Comparison of ENCODE assay signal across 23 cellular contexts in genomic region chr12:13606290-13606689, GRCh38.
A peak's percentile ranks its signal among the peaks of the same experiment; 100 is the strongest.
DNase-seq lines count a peak whose midpoint lies in the region; ATAC-seq and TF ChIP-seq lines count a peak whose summit lies in the region.
"Had no signal": no experiment of that assay in that cellular context is flagged by ENCODE, and none has a peak within 500 bp of the region (broad histone marks: within the 10 kb centered on the region; RNA-seq: fewer than 3 reads in every experiment).

No MANE protein-coding gene starts in this region.

- no peak overlapping the region for H3K14ac ChIP-seq in H9 (ENCODE audit: insufficient read depth, low read length)

- H4K91ac ChIP-seq in H9 (ENCODE audit: insufficient read length, low read depth, low read length) = no peak overlapping the region

- no peak overlapping the region for H3T11ph ChIP-seq in H9 (ENCODE audit: low read length)

- no peak overlapping the region for H3K4ac ChIP-seq in H9 (ENCODE audit: low read depth, low read length)

- intact Hi-C loops in psoas muscle (cut with DNase I) = no loop called here

- H3K4me3 Mint-ChIP-seq in H9 = no peak overlapping the region
- H3K4me3 Mint-ChIP-seq in T-helper 17 cell = no peak overlapping the region
- H3K4me3 Mint-ChIP-seq: activated T-helper 1 cell treated with anti-CD3 and anti-CD28 coated beads, Interleukin-12 subunit alpha, Interleukin-12 subunit beta, Interleukin-2, Interleukin-4 antibody, amounts not matched to agents 30 ng/mL and 10 ng/mL and 1 ng/mL, durations not matched to agents 14 hours and 24 hours and 36 hours; neural crest cell; type B pancreatic cell had no signal

- H3K9ac ChIP-seq in BLaER1 (no peak overlapping the region), H9 (ENCODE audit: extremely low read depth, insufficient read length, low read length) (no peak overlapping the region)

- H3K4me3 ChIP-seq in BLaER1 (no peak overlapping the region), fibroblast of mammary gland (ENCODE audit: control insufficient read depth, low read depth, low read length) (no peak overlapping the region), psoas muscle (no peak overlapping the region)
- H3K4me3 ChIP-seq: lung had no signal

- H2BK15ac ChIP-seq in H9 (ENCODE audit: low read depth, low read length) = no peak overlapping the region

- 0 out of 5 replicates have a peak, but pooled peaks cover 0 to 2% of the 10 kb centered on the region in 2 experiments for H3K9me3 Mint-ChIP-seq in H9
- H3K9me3 Mint-ChIP-seq: activated T-helper 1 cell treated with anti-CD3 and anti-CD28 coated beads, Interleukin-12 subunit alpha, Interleukin-12 subunit beta, Interleukin-2, Interleukin-4 antibody, amounts not matched to agents 30 ng/mL and 10 ng/mL and 1 ng/mL, durations not matched to agents 14 hours and 24 hours and 36 hours; neural crest cell; type B pancreatic cell had no signal

- H3K4me1 Mint-ChIP-seq in H9 (peaks cover 7 to 10% of the 10 kb centered on the region in 2 experiments), T-helper 17 cell (no peaks in the 10 kb centered on the region)
- H3K4me1 Mint-ChIP-seq: neural crest cell had no signal

- no peaks in the 10 kb centered on the region for H4K20me1 ChIP-seq in BLaER1
- H4K20me1 ChIP-seq in H9 (ENCODE audit: control insufficient read depth, insufficient read depth, insufficient read length) = no peaks in the 10 kb centered on the region

- ATAC-seq in HG03378 (IDR thresholded peaks at IDR 0.05; ENCODE audit: unreplicated experiment) = no peak
- ATAC-seq in T-helper 17 cell = no peak
- no peak for ATAC-seq in psoas muscle
- ATAC-seq: right cardiac atrium had no signal

- H2BK20ac ChIP-seq in H9 (ENCODE audit: low read depth, low read length, poor library complexity, severe bottlenecking) = no peak overlapping the region

- no peak overlapping the region for H2BK12ac ChIP-seq in H9 (ENCODE audit: insufficient read length, low read depth, low read length)

- no peaks in the 10 kb centered on the region for H3K27me3 Mint-ChIP-seq in H9 (ENCODE audit: low read depth)
- H3K27me3 Mint-ChIP-seq in T-helper 17 cell = peaks cover 8% of the 10 kb centered on the region

- H3K4me1 ChIP-seq in BLaER1 = peaks cover 8% of the 10 kb centered on the region
- H3K4me1 ChIP-seq in H9 (ENCODE audit: insufficient read depth, low read length) = no peaks in the 10 kb centered on the region; the same call in 1 of the 2 replicates
- no peaks in the 10 kb centered on the region for H3K4me1 ChIP-seq in psoas muscle

- no peak overlapping the region for H2AK5ac ChIP-seq in H9 (ENCODE audit: insufficient read length, low read length)

- no peak overlapping the region for H3K18ac ChIP-seq in H9 (ENCODE audit: insufficient read length, low read depth, low read length)

- H2BK120ac ChIP-seq in H9 (ENCODE audit: low read depth, low read length, poor library complexity, severe bottlenecking) = no peak overlapping the region

- H3K23me2 ChIP-seq in H9 (ENCODE audit: insufficient read length, low read depth, low read length, poor library complexity, severe bottlenecking) = no peaks in the 10 kb centered on the region

- no peak overlapping the region for H2AFZ ChIP-seq in H9 (ENCODE audit: low read length)

- H3K27ac Mint-ChIP-seq in H9 (no peak overlapping the region), T-helper 17 cell (no peak overlapping the region)
- H3K27ac Mint-ChIP-seq: activated T-helper 1 cell treated with anti-CD3 and anti-CD28 coated beads, Interleukin-12 subunit alpha, Interleukin-12 subunit beta, Interleukin-2, Interleukin-4 antibody, amounts not matched to agents 30 ng/mL and 10 ng/mL and 1 ng/mL, durations not matched to agents 14 hours and 24 hours and 36 hours; type B pancreatic cell had no signal

- peak; percentile 50 for DNase-seq in H9
- peak; percentile 80 for DNase-seq in NCI-H748 (lab: John Stamatoyannopoulos, UW; ENCODE audit: unreplicated experiment)
- DNase-seq in fibroblast of mammary gland (ENCODE audit: low read depth) = peak; percentile 21
- no peak for DNase-seq in T-helper 17 cell
- no peak for DNase-seq in HT-29 (ENCODE audit: low spot score)
- no peak for DNase-seq in psoas muscle
- DNase-seq: activated CD4-positive, alpha-beta T cell treated with anti-CD3 and anti-CD28 coated beads, Interleukin-2, amount 50 U/mL, for 48 hours; activated naive CD4-positive, alpha-beta T cell treated with anti-CD3 and anti-CD28 coated beads, Interleukin-2, amount 50 U/mL, for 16 hours; COR-L47; effector CD4-positive, alpha-beta T cell; GOT3; NCI-H1092 treated with DMSO at 0.1 percent for 48 hours; NCI-H1930; right cardiac atrium; SHP77; stimulated activated CD4-positive, alpha-beta T cell treated with anti-CD3 and anti-CD28 coated beads, Interleukin-2, amount 100 ng/mL, for 48 hours; T1000 had no signal

- WGBS in H9 (ENCODE audit: extremely low coverage, insufficient read length, low lambda C conversion rate) = no CpG with 5 or more reads among the region's 4 CpGs
- WGBS in psoas muscle, 3 donors = 48 to 50% (median 48%) methylated on average over 4 of the region's 4 CpGs

- no peak overlapping the region for H2BK5ac ChIP-seq in H9 (ENCODE audit: insufficient read length, low read length)

- H3K4me2 ChIP-seq in BLaER1 (0 out of 2 replicates have a peak overlapping the region, but pooled peaks have one; percentile 3), H9 (ENCODE audit: insufficient read depth, insufficient read length, low read length) (no peak overlapping the region)

- H4K5ac ChIP-seq in H9 (ENCODE audit: insufficient read length, low read depth, low read length) = no peak overlapping the region

- H3K27ac ChIP-seq in BLaER1 (no peak overlapping the region), H9 (ENCODE audit: insufficient read length, low read depth, low read length) (no peak overlapping the region), psoas muscle (no peak overlapping the region)

- no peaks in the 10 kb centered on the region for H3K79me1 ChIP-seq in H9 (ENCODE audit: insufficient read depth, low read depth, low read length, poor library complexity, severe bottlenecking)

- H3K36me3 ChIP-seq in BLaER1 = no peaks in the 10 kb centered on the region
- H3K36me3 ChIP-seq in psoas muscle (ENCODE audit: insufficient read depth in 1 of 2, low read depth in 1 of 2) = no peaks in the 10 kb centered on the region

- H3K27me3 ChIP-seq in BLaER1 = no peaks in the 10 kb centered on the region
- no peaks in the 10 kb centered on the region for H3K27me3 ChIP-seq in H9 (ENCODE audit: insufficient read depth, low read length)
- H3K27me3 ChIP-seq in psoas muscle (ENCODE audit: insufficient read depth in 3 of 3, low read length in 2 of 3) = no peaks in the 10 kb centered on the region

- no peak overlapping the region for H3K23ac ChIP-seq in H9 (ENCODE audit: insufficient read length, low read depth, low read length)

- H3K56ac ChIP-seq in H9 (ENCODE audit: insufficient read length, low read depth, low read length) = no peak overlapping the region

- H3K79me2 ChIP-seq in H9 (ENCODE audit: insufficient read depth, low read length) = no peaks in the 10 kb centered on the region

- H3K36me3 Mint-ChIP-seq in H9 (ENCODE audit: insufficient read depth in 1 of 3, low read depth in 3 of 3) = no peaks in the 10 kb centered on the region; a peak in 2 of 7 replicates
- H3K36me3 Mint-ChIP-seq in T-helper 17 cell (ENCODE audit: low read depth) = no peaks in the 10 kb centered on the region

- no peaks in the 10 kb centered on the region for H3K9me3 ChIP-seq in BLaER1
- no peaks in the 10 kb centered on the region for H3K9me3 ChIP-seq in H9 (ENCODE audit: control insufficient read depth, low read depth, low read length)
- H3K9me3 ChIP-seq in T-helper 17 cell (ENCODE audit: control insufficient read depth, low read length, poor library complexity, severe bottlenecking) = no peaks in the 10 kb centered on the region
- H3K9me3 ChIP-seq in psoas muscle = no peaks in the 10 kb centered on the region

- TF ChIP-seq CTCF in H9 (conservative IDR thresholded peaks at IDR 0.05) (no peak), fibroblast of mammary gland (conservative IDR thresholded peaks at IDR 0.05; ENCODE audit: control insufficient read depth, insufficient read depth, low read depth, low read length) (no peak), psoas muscle (IDR thresholded peaks at IDR 0.05) (no peak)

- H4K8ac ChIP-seq in H9 (replicated peaks; ENCODE audit: insufficient read length, low read depth, low read length) = no peak overlapping the region

Comparison
In these comparisons a context has a peak if more than half of its experiments do, and no peak if none do; other contexts are left out.
1. DNase-seq: peak in H9 (single experiment), NCI-H748 (single experiment) and fibroblast of mammary gland (single experiment); none in T-helper 17 cell (0 of 3), HT-29 (single experiment) and psoas muscle (0 of 2).